Comparison of ENCODE assay signal across 19 cellular contexts in genomic region chr17:37137906-37138413, GRCh38.
DNase-seq lines count a peak whose midpoint lies in the region; ATAC-seq and TF ChIP-seq lines count a peak whose summit lies in the region.
"Had no signal": no experiment of that assay in that cellular context is flagged by ENCODE, and none has a peak within 500 bp of the region (broad histone marks: within the 10 kb centered on the region; RNA-seq: fewer than 3 reads in every experiment).

No MANE protein-coding gene starts in this region.

- no peaks in the 10 kb centered on the region for H3K27me3 Mint-ChIP-seq in neural crest cell (ENCODE audit: low read depth)
- H3K27me3 Mint-ChIP-seq in glutamatergic neuron (ENCODE audit: unreplicated experiment): no peaks in the 10 kb centered on the region
- H3K27me3 Mint-ChIP-seq: B cell; CD4-positive, CD25-positive, alpha-beta regulatory T cell; CD8-positive, alpha-beta memory T cell had no signal

- no peak overlapping the region for H2BK120ac ChIP-seq in IMR-90 (ENCODE audit: low read depth, low read length)

- no peak overlapping the region for H2AK5ac ChIP-seq in IMR-90 (ENCODE audit: low read depth, low read length)

- no peak overlapping the region for H2BK15ac ChIP-seq in IMR-90 (ENCODE audit: low read depth, low read length)

- H3K9me1 ChIP-seq in IMR-90 (ENCODE audit: insufficient read depth, low read length): no peaks in the 10 kb centered on the region; the same call in 1 of the 2 replicates

- H3K14ac ChIP-seq in IMR-90 (replicated peaks; ENCODE audit: low read depth, low read length): no peak overlapping the region

- no peak overlapping the region for H3K56ac ChIP-seq in IMR-90 (ENCODE audit: extremely low read depth, insufficient read depth, low read length)

- no peak overlapping the region for H4K8ac ChIP-seq in IMR-90 (ENCODE audit: low read depth in 2 of 2, low read length in 2 of 2)

- BruUV-seq in IMR-90 (replicated peaks; lab: Mats Ljungman, UMichigan): TSS peak; percentile 6

- H3F3A ChIP-seq in SK-N-SH (replicated peaks; ENCODE audit: insufficient read depth): no peaks in the 10 kb centered on the region

- no peaks in the 10 kb centered on the region; the same call in 1 of the 2 replicates for H3K36me3 ChIP-seq in IMR-90 (ENCODE audit: control insufficient read depth, insufficient read depth, low read length)
- peaks cover 12 to 13% of the 10 kb centered on the region in 2 experiments for H3K36me3 ChIP-seq in SK-N-SH (replicated peaks in 1 of 2; ENCODE audit: control insufficient read depth in 1 of 2, insufficient read depth in 2 of 2, low read length in 1 of 2)
- H3K36me3 ChIP-seq: HAP-1 had no signal

- WGBS in IMR-90 (ENCODE audit: extremely low coverage in 2 of 2, insufficient read length in 1 of 2), 2 experiments: no CpG with 5 or more reads among the region's 4 CpGs
- WGBS in SK-N-SH (ENCODE audit: low lambda C conversion rate): 80% methylated on average over 4 of the region's 4 CpGs

- in situ Hi-C loops in IMR-90 (cut with MboI; ENCODE audit: low sequenced_read_pairs): no loop called here

- CTCF ChIA-PET in IMR-90 (lab: Yijun Ruan, JAX): interaction anchor here (0.5 to 1.1 kb wide), 2 partner anchors 16 to 30 kb away, joined by 3 to 4 read pairs; no protein-coding TSS in a partner anchor
- CTCF ChIA-PET in SK-N-SH (lab: Yijun Ruan, JAX): interaction anchor here (1.0 to 3.0 kb wide), 11 partner anchors 9 to 535 kb away, joined by 3 to 13 read pairs (median 3); no protein-coding TSS in a partner anchor

- ATAC-seq in IMR-90 (ENCODE audit: low read depth) (no peak), HG03457 (IDR thresholded peaks at IDR 0.05; ENCODE audit: unreplicated experiment) (no peak)
- ATAC-seq: GM12878 had no signal

- no peak for TF ChIP-seq RAD21 in IMR-90 (IDR thresholded peaks at IDR 0.05; ENCODE audit: low read length)
- TF ChIP-seq RAD21 in SK-N-SH (IDR thresholded peaks at IDR 0.05; ENCODE audit: low read length): 0 out of 2 replicates have a peak, but pooled peaks have one; percentile 5

- H3K4me2 ChIP-seq in IMR-90 (ENCODE audit: low read depth, low read length) (no peak overlapping the region), SK-N-SH (no peak overlapping the region)
- H3K4me2 ChIP-seq: BLaER1 treated with 17β-estradiol and CSF1 and Interleukin-3, amounts not matched to agents 10 nM and 100 nM had no signal

- H2BK5ac ChIP-seq in IMR-90 (ENCODE audit: low read depth, low read length, poor library complexity, severe bottlenecking): no peak overlapping the region

- no peak overlapping the region for H2BK20ac ChIP-seq in IMR-90 (ENCODE audit: low read depth, low read length)

- POLR2A ChIA-PET in IMR-90 (lab: Charles Lee; ENCODE audit: unreplicated experiment) (no interaction called here), SK-N-SH (lab: Yijun Ruan, JAX) (interaction anchor here (0.6 to 1.5 kb wide), 3 partner anchors 35 to 426 kb away, joined by 3 to 4 read pairs (median 3); no protein-coding TSS in a partner anchor)

- H2AFZ ChIP-seq in IMR-90 (replicated peaks; ENCODE audit: low read length, poor library complexity): no peak overlapping the region
- no peak overlapping the region for H2AFZ ChIP-seq in SK-N-SH (ENCODE audit: low read depth)

- H3K18ac ChIP-seq in IMR-90 (ENCODE audit: low read depth, low read length): no peak overlapping the region

- H3K27ac ChIP-seq in IMR-90 (ENCODE audit: insufficient read depth, low read length): no peak overlapping the region
- peak overlapping the region in 1 of 2 experiments; percentile 92; a peak in 2 of 4 replicates for H3K27ac ChIP-seq in SK-N-SH (ENCODE audit: low read depth in 2 of 2, low read length in 1 of 2)
- H3K27ac ChIP-seq: BLaER1 treated with 17β-estradiol and CSF1 and Interleukin-3, amounts not matched to agents 10 nM and 100 nM had no signal

- TF ChIP-seq EP300 in SK-N-SH (IDR thresholded peaks at IDR 0.05; ENCODE audit: borderline replicate concordance in 1 of 2, low read depth in 1 of 2, low read length in 1 of 2): peak in 1 of 2 experiments; percentile 80; a peak in 1 of 4 replicates

- H3K4me3 ChIP-seq in IMR-90 (ENCODE audit: insufficient read depth, low read depth, low read length): no peak overlapping the region
- H3K4me3 ChIP-seq in SK-N-SH (ENCODE audit: low read depth in 2 of 2, low read length in 1 of 2): no peak overlapping the region
- H3K4me3 ChIP-seq: BLaER1 treated with 17β-estradiol and CSF1 and Interleukin-3, amounts not matched to agents 10 nM and 100 nM; GM12878; HAP-1 had no signal

- no peak for TF ChIP-seq POLR2A in IMR-90 (IDR thresholded peaks at IDR 0.05; ENCODE audit: low read depth, low read length)

- H3K9me3 ChIP-seq in IMR-90 (ENCODE audit: control insufficient read depth, insufficient read depth, low read length) (no peaks in the 10 kb centered on the region), SK-N-SH (no peaks in the 10 kb centered on the region)
- H3K9me3 ChIP-seq: BLaER1 treated with 17β-estradiol and CSF1 and Interleukin-3, amounts not matched to agents 10 nM and 100 nM; HAP-1 had no signal

- H3K27ac Mint-ChIP-seq in neural crest cell (ENCODE audit: unreplicated experiment): peak overlapping the region; percentile 31
- no peak overlapping the region for H3K27ac Mint-ChIP-seq in glutamatergic neuron (ENCODE audit: unreplicated experiment)
- H3K27ac Mint-ChIP-seq: B cell had no signal

- intact Hi-C loops in IMR-90 (cut with micrococcal nuclease): no loop called here

- DNase-seq in IMR-90 (no peak), SK-N-SH (peak; percentile 50), islet precursor cell (peak; percentile 12), neural crest cell (ENCODE audit: low read depth, low spot score) (no peak), KG1 (lab: John Stamatoyannopoulos, UW) (no peak), retina (no peak), glutamatergic neuron (no peak)
- DNase-seq: CD4-positive, CD25-positive, alpha-beta regulatory T cell; CD8-positive, alpha-beta memory T cell; COR-L47; DMS 273 treated with DMSO at 0.1 percent for 48 hours; DMS53; DND-41; EL had no signal

- no peak overlapping the region for H4K5ac ChIP-seq in IMR-90 (ENCODE audit: low read depth, low read length)

- H3K79me2 ChIP-seq in SK-N-SH (ENCODE audit: insufficient read depth): no peaks in the 10 kb centered on the region

- no peak overlapping the region for H3K4ac ChIP-seq in IMR-90 (ENCODE audit: low read depth, low read length)

- dilution Hi-C loops in IMR-90 (cut with HindIII; ENCODE audit: low sequenced_read_pairs, unreplicated experiment): no loop called here

- H3K9me3 Mint-ChIP-seq in neural crest cell (no peaks in the 10 kb centered on the region), glutamatergic neuron (ENCODE audit: unreplicated experiment) (peaks cover 4% of the 10 kb centered on the region)
- H3K9me3 Mint-ChIP-seq: CD8-positive, alpha-beta memory T cell had no signal

- H3K27me3 ChIP-seq in IMR-90 (ENCODE audit: control insufficient read depth, insufficient read depth, low read length) (no peaks in the 10 kb centered on the region), SK-N-SH (ENCODE audit: insufficient read depth) (no peaks in the 10 kb centered on the region)
- H3K27me3 ChIP-seq: BLaER1 treated with 17β-estradiol and CSF1 and Interleukin-3, amounts not matched to agents 10 nM and 100 nM had no signal

- peaks cover 53% of the 10 kb centered on the region for H3K4me1 Mint-ChIP-seq in neural crest cell
- H3K4me1 Mint-ChIP-seq in glutamatergic neuron (ENCODE audit: low read depth, unreplicated experiment): peaks cover 9% of the 10 kb centered on the region
- H3K4me1 Mint-ChIP-seq: B cell; CD8-positive, alpha-beta memory T cell had no signal

- H3K9ac ChIP-seq in IMR-90 (ENCODE audit: low read depth, low read length) (no peak overlapping the region), SK-N-SH (no peak overlapping the region)
- H3K9ac ChIP-seq: BLaER1 treated with 17β-estradiol and CSF1 and Interleukin-3, amounts not matched to agents 10 nM and 100 nM had no signal

- no peak overlapping the region for H2AK9ac ChIP-seq in IMR-90 (replicated peaks; ENCODE audit: low read depth, low read length, poor library complexity)

- H3K4me3 Mint-ChIP-seq in neural crest cell: no peak overlapping the region
- H3K4me3 Mint-ChIP-seq in glutamatergic neuron (ENCODE audit: unreplicated experiment): no peak overlapping the region
- H3K4me3 Mint-ChIP-seq: B cell; CD8-positive, alpha-beta memory T cell had no signal

- no peaks in the 10 kb centered on the region for H3K9me2 ChIP-seq in SK-N-SH

- H4K20me1 ChIP-seq in IMR-90 (ENCODE audit: insufficient read depth, low read length) (no peaks in the 10 kb centered on the region), SK-N-SH (ENCODE audit: insufficient read depth) (no peaks in the 10 kb centered on the region)
- H4K20me1 ChIP-seq: BLaER1 treated with 17β-estradiol and CSF1 and Interleukin-3, amounts not matched to agents 10 nM and 100 nM had no signal

- TF ChIP-seq CTCF in IMR-90 (conservative IDR thresholded peaks at IDR 0.05; ENCODE audit: low read depth, low read length): no peak
- no peak for TF ChIP-seq CTCF in SK-N-SH (IDR thresholded peaks at IDR 0.05)
- TF ChIP-seq CTCF in neural crest cell (conservative IDR thresholded peaks at IDR 0.05): no peak
- TF ChIP-seq CTCF in glutamatergic neuron (IDR thresholded peaks at IDR 0.05; ENCODE audit: partially characterized antibody, unreplicated experiment): no peak

- no peaks in the 10 kb centered on the region for H3K79me1 ChIP-seq in IMR-90 (ENCODE audit: low read depth in 1 of 2, low read length in 2 of 2)

- H4K91ac ChIP-seq in IMR-90 (ENCODE audit: insufficient read depth, low read depth, low read length): no peak overlapping the region

- H3K36me3 Mint-ChIP-seq in neural crest cell (ENCODE audit: low read depth) (peaks cover 21% of the 10 kb centered on the region), glutamatergic neuron (ENCODE audit: unreplicated experiment) (no peaks in the 10 kb centered on the region)

- no peaks in the 10 kb centered on the region for H3K4me1 ChIP-seq in IMR-90 (ENCODE audit: control insufficient read depth, insufficient read depth, low read length)
- peaks cover 0 to 36% of the 10 kb centered on the region in 2 experiments; a peak in 2 of 4 replicates for H3K4me1 ChIP-seq in SK-N-SH (ENCODE audit: control insufficient read depth in 1 of 2, insufficient read depth in 2 of 2, low read depth in 1 of 2, low read length in 1 of 2)

- no peak overlapping the region for H3K23ac ChIP-seq in IMR-90 (ENCODE audit: low read depth, low read length)

TF ChIP-seq in SK-N-SH, 30 proteins besides CTCF, POLR2A, EP300 and RAD21 (continues in another document):
- TF ChIP-seq NFIC (IDR thresholded peaks at IDR 0.05; ENCODE audit: borderline replicate concordance): no peak
- no peak for TF ChIP-seq PBX3 (IDR thresholded peaks at IDR 0.05)
- peak; percentile 75; the same call in 1 of the 2 replicates for TF ChIP-seq RCOR1 (IDR thresholded peaks at IDR 0.05; ENCODE audit: low read length)

Comparison
In these comparisons a context has a peak if more than half of its experiments do, and no peak if none do; other contexts are left out.
1. DNase-seq: peak in SK-N-SH (single experiment) and islet precursor cell (single experiment); none in IMR-90 (single experiment), neural crest cell (single experiment), KG1 (single experiment), retina (single experiment) and glutamatergic neuron (single experiment).